Comparison of ENCODE assay signal across 16 cellular contexts in genomic region chr12:108373111-108373510, GRCh38. TPM values are rescaled to one million over a fixed set of nuclear protein-coding genes. Genes with fewer than 3 reads are reported as not detected.
DNase-seq lines count a peak whose midpoint lies in the region; ATAC-seq and TF ChIP-seq lines count a peak whose summit lies in the region.
"Had no signal": no experiment of that assay in that cellular context is flagged by ENCODE, and none has a peak within 500 bp of the region (broad histone marks: within the 10 kb centered on the region; RNA-seq: fewer than 3 reads in every experiment).

No MANE protein-coding gene starts in this region.

- H3K9me3 Mint-ChIP-seq in endodermal cell (peaks cover 54% of the 10 kb centered on the region), neural progenitor cell (peaks cover 17% of the 10 kb centered on the region)

- TF ChIP-seq CTCF in GM12865 (IDR thresholded peaks at IDR 0.05; ENCODE audit: insufficient read depth, low read depth, low read length, missing control alignments) (peak; percentile 14), NB4 (IDR thresholded peaks at IDR 0.05; ENCODE audit: low read depth, low read length) (peak; percentile 49), endodermal cell (conservative IDR thresholded peaks at IDR 0.05) (peak; percentile 77), neural progenitor cell (IDR thresholded peaks at IDR 0.05) (peak; percentile 53)

- H3K27ac ChIP-seq in endodermal cell (ENCODE audit: low read depth, low read length) (no peak overlapping the region), neural progenitor cell (no peak overlapping the region)
- H3K27ac ChIP-seq: esophagus muscularis mucosa, lower lobe of right lung had no signal

- H3K79me2 ChIP-seq in neural progenitor cell (ENCODE audit: low read depth): no peaks in the 10 kb centered on the region

- H3K36me3 Mint-ChIP-seq in endodermal cell (ENCODE audit: low read depth) (peaks cover 10% of the 10 kb centered on the region), neural progenitor cell (no peaks in the 10 kb centered on the region)

- H3K27me3 Mint-ChIP-seq in endodermal cell (ENCODE audit: insufficient read depth): peaks cover 2% of the 10 kb centered on the region
- no peaks in the 10 kb centered on the region for H3K27me3 Mint-ChIP-seq in neural progenitor cell (ENCODE audit: insufficient read depth, low read depth)
- H3K27me3 Mint-ChIP-seq: natural killer cell treated with Interleukin-12 subunit alpha and Interleukin-12 subunit beta and Interleukin-15 and Interleukin-18, amount 100 ng/mL, for 72 hours had no signal

- H3K27ac Mint-ChIP-seq in endodermal cell: no peak overlapping the region
- H3K27ac Mint-ChIP-seq in neural progenitor cell: no peak overlapping the region
- H3K27ac Mint-ChIP-seq: activated naive CD4-positive, alpha-beta T cell treated with anti-CD3 and anti-CD28 coated beads, Interleukin-2, amount 50 U/mL, for 72 hours; natural killer cell treated with Interleukin-12 subunit alpha and Interleukin-12 subunit beta and Interleukin-15 and Interleukin-18, amount 100 ng/mL, for 72 hours; stimulated activated naive CD8-positive, alpha-beta T cell treated with anti-CD3 and anti-CD28 coated beads, Interleukin-15, Interleukin-2, amounts not matched to agents 100 ng/mL and 50 ng/mL, for 24 hours; T-helper 17 cell had no signal

- H3K9ac ChIP-seq in endodermal cell (ENCODE audit: extremely low read depth, low read length, poor library complexity, severe bottlenecking) (no peak overlapping the region), neural progenitor cell (no peak overlapping the region)

- DNase-seq in GM12865 (ENCODE audit: low read depth): no peak
- DNase-seq in NB4 (ENCODE audit: low read depth): no peak
- DNase-seq in endodermal cell: peak; percentile 69
- peak; percentile 11 for DNase-seq in neural progenitor cell (ENCODE audit: low spot score)
- DNase-seq in NCI-H1417 (lab: John Stamatoyannopoulos, UW): no peak
- no peak for DNase-seq in NCI-H1694 treated with DMSO at 0.1 percent for 48 hours (lab: John Stamatoyannopoulos, UW)
- DNase-seq: activated CD4-positive, alpha-beta T cell treated with anti-CD3 and anti-CD28 coated beads for 1 hour; lower lobe of right lung; NCI-H1048; T-helper 17 cell had no signal

- ATAC-seq in GM18498 (IDR thresholded peaks at IDR 0.05; ENCODE audit: unreplicated experiment) (no peak), GM21737 (IDR thresholded peaks at IDR 0.05; ENCODE audit: unreplicated experiment) (no peak)
- ATAC-seq: activated naive CD4-positive, alpha-beta T cell treated with anti-CD3 and anti-CD28 coated beads, Interleukin-2, amount 50 U/mL, for 72 hours; lower lobe of right lung; natural killer cell treated with Interleukin-12 subunit alpha and Interleukin-12 subunit beta and Interleukin-15 and Interleukin-18, amount 100 ng/mL, for 72 hours; T-helper 17 cell had no signal

- H3F3A ChIP-seq in neural progenitor cell (ENCODE audit: low read depth): no peaks in the 10 kb centered on the region

- H3K4me1 ChIP-seq in endodermal cell (ENCODE audit: control insufficient read depth, insufficient read depth, low read length) (no peaks in the 10 kb centered on the region), neural progenitor cell (no peaks in the 10 kb centered on the region)
- H3K4me1 ChIP-seq: lower lobe of right lung had no signal

- no peak for TF ChIP-seq POLR2A in NB4 (IDR thresholded peaks at IDR 0.05; ENCODE audit: extremely low read depth, insufficient read length)

- H3K4me1 Mint-ChIP-seq in endodermal cell (no peaks in the 10 kb centered on the region), neural progenitor cell (no peaks in the 10 kb centered on the region)
- H3K4me1 Mint-ChIP-seq: T-helper 17 cell had no signal

- H3K4me2 ChIP-seq in neural progenitor cell: no peak overlapping the region

- H3K9me3 ChIP-seq in endodermal cell (ENCODE audit: control insufficient read depth, low read length): peaks cover 58% of the 10 kb centered on the region
- H3K9me3 ChIP-seq in neural progenitor cell (ENCODE audit: low read depth): no peaks in the 10 kb centered on the region

- no peak overlapping the region for H2AFZ ChIP-seq in neural progenitor cell (replicated peaks)

- H3K4me3 ChIP-seq in GM12865 (ENCODE audit: low read depth, low read length): no peak overlapping the region
- H3K4me3 ChIP-seq in NB4 (ENCODE audit: low read depth, low read length): no peak overlapping the region
- peak overlapping the region; percentile 46 for H3K4me3 ChIP-seq in endodermal cell (ENCODE audit: low read length)
- no peak overlapping the region for H3K4me3 ChIP-seq in neural progenitor cell
- H3K4me3 ChIP-seq: esophagus muscularis mucosa, lower lobe of right lung had no signal

- 40 to 83% methylated on average over 1 of the region's 1 CpG for WGBS in endodermal cell (ENCODE audit: insufficient coverage in 1 of 2, insufficient read length in 1 of 2), 2 experiments

- no peaks in the 10 kb centered on the region for H3K36me3 ChIP-seq in endodermal cell (ENCODE audit: control insufficient read depth, insufficient read depth, low read length)
- H3K36me3 ChIP-seq in neural progenitor cell: no peaks in the 10 kb centered on the region
- H3K36me3 ChIP-seq: esophagus muscularis mucosa, lower lobe of right lung had no signal

- no peak overlapping the region for H3K4me3 Mint-ChIP-seq in endodermal cell
- no peak overlapping the region for H3K4me3 Mint-ChIP-seq in neural progenitor cell
- H3K4me3 Mint-ChIP-seq: natural killer cell treated with Interleukin-12 subunit alpha and Interleukin-12 subunit beta and Interleukin-15 and Interleukin-18, amount 100 ng/mL, for 72 hours; stimulated activated naive CD8-positive, alpha-beta T cell treated with anti-CD3 and anti-CD28 coated beads, Interleukin-15, Interleukin-2, amounts not matched to agents 100 ng/mL and 50 ng/mL, for 24 hours; T-helper 17 cell had no signal

- H4K20me1 ChIP-seq in neural progenitor cell (ENCODE audit: low read depth): no peaks in the 10 kb centered on the region

- no peaks in the 10 kb centered on the region for H3K27me3 ChIP-seq in endodermal cell (ENCODE audit: control insufficient read depth, insufficient read depth, low read length, poor library complexity, severe bottlenecking)
- H3K27me3 ChIP-seq in neural progenitor cell: no peaks in the 10 kb centered on the region
- H3K27me3 ChIP-seq: esophagus muscularis mucosa had no signal

RNA-seq across cellular contexts. Expression of gene CMKLR1, which starts 34.0 kb away (rescaled TPM):
- total RNA-seq in endodermal cell: not detected
- polyA plus RNA-seq in endodermal cell (2013, experiment 1 of 2): 0.21 TPM
- 0.25 TPM for polyA plus RNA-seq in endodermal cell (2013, experiment 2 of 2)
- total RNA-seq in neural progenitor cell (ENCODE audit: low replicate concordance): 0.09 TPM in 1 of 2 replicates, not detected in the other
- total RNA-seq: activated naive CD4-positive, alpha-beta T cell treated with anti-CD3 and anti-CD28 coated beads, Interleukin-2, amount 50 U/mL, for 72 hours had no signal

Comparison
In these comparisons a context has a peak if more than half of its experiments do, and no peak if none do; other contexts are left out.
1. DNase-seq: peak in endodermal cell (single experiment) and neural progenitor cell (single experiment); none in GM12865 (single experiment), NB4 (single experiment), NCI-H1417 (0 of 3) and NCI-H1694 treated with DMSO at 0.1 percent for 48 hours (single experiment).
2. CTCF ChIP-seq: peak in every context shown above with its lines; median percentile 77 in endodermal cell; 53 in neural progenitor cell; 49 in NB4; 14 in GM12865.